Comparison of ENCODE assay signal across 17 cellular contexts in genomic region chr1:99680258-99680657, GRCh38. TPM values are rescaled to one million over a fixed set of nuclear protein-coding genes. Genes with fewer than 3 reads are reported as not detected.
DNase-seq lines count a peak whose midpoint lies in the region; ATAC-seq and TF ChIP-seq lines count a peak whose summit lies in the region.
"Had no signal": no experiment of that assay in that cellular context is flagged by ENCODE, and none has a peak within 500 bp of the region (broad histone marks: within the 10 kb centered on the region; RNA-seq: fewer than 3 reads in every experiment).

No MANE protein-coding gene starts in this region.

- no peak for ATAC-seq in GM21447 (IDR thresholded peaks at IDR 0.05; ENCODE audit: unreplicated experiment)
- ATAC-seq: right lobe of liver had no signal

- H3K4me3 ChIP-seq in epithelial cell of esophagus (ENCODE audit: low read length) = no peak overlapping the region
- H3K4me3 ChIP-seq: neural progenitor cell, right lobe of liver, thyroid gland had no signal

- no peak for TF ChIP-seq CTCF in epithelial cell of esophagus (IDR thresholded peaks at IDR 0.05; ENCODE audit: insufficient read depth, low read depth, low read length, missing control alignments)

- DNase-seq in H4 (ENCODE audit: low spot score) (peak; percentile 25), RPMI7951 (ENCODE audit: low read depth) (peak; percentile 48), epithelial cell of esophagus (ENCODE audit: low read depth) (peak; percentile 54), putamen (ENCODE audit: low spot score) (peak; percentile 75)
- DNase-seq in activated CD8-positive, alpha-beta memory T cell treated with anti-CD3 and anti-CD28 coated beads, Interleukin-2, amount 50 U/mL, for 48 hours = no peak
- DNase-seq in stimulated activated CD4-positive, alpha-beta T cell treated with anti-CD3 and anti-CD28 coated beads, Interleukin-2, amount 100 ng/mL, for 48 hours = no peak
- DNase-seq: activated CD8-positive, alpha-beta memory T cell treated with anti-CD3 and anti-CD28 coated beads for 24 hours; amniotic stem cell; DMS53; Kasumi-1; NCI-H1694; NCI-H524; right lobe of liver; stimulated activated CD4-positive, alpha-beta T cell treated with anti-CD3 and anti-CD28 coated beads, Interleukin-4, amount 100 ng/mL, for 1 hour; thyroid gland had no signal

RNA-seq across cellular contexts. Expression of gene PALMD, which starts 34.3 kb away (rescaled TPM):
- 0.21 TPM in 1 of 2 replicates, not detected in the other for total RNA-seq in H4 (2014; rRNA removed; shearing (Covaris generic))
- 1.3 and 1.5 TPM in 2 replicates for total RNA-seq in RPMI7951 (2014; rRNA removed; shearing (Covaris generic))

Comparison
In these comparisons a context has a peak if more than half of its experiments do, and no peak if none do; other contexts are left out.
1. DNase-seq: peak in H4 (single experiment), RPMI7951 (single experiment), epithelial cell of esophagus (single experiment) and putamen (single experiment); none in activated CD8-positive, alpha-beta memory T cell treated with anti-CD3 and anti-CD28 coated beads, Interleukin-2, amount 50 U/mL, for 48 hours (single experiment) and stimulated activated CD4-positive, alpha-beta T cell treated with anti-CD3 and anti-CD28 coated beads, Interleukin-2, amount 100 ng/mL, for 48 hours (0 of 2).